In genomic region chr16:47460755-47461597, GRCh38 we compare ENCODE assay signal across 8 cellular contexts. TPM values are rescaled to one million over a fixed set of nuclear protein-coding genes. Genes with fewer than 3 reads are reported as not detected.
A peak's percentile ranks its signal among the peaks of the same experiment; 100 is the strongest.
DNase-seq lines count a peak whose midpoint lies in the region; ATAC-seq, FAIRE-seq and TF ChIP-seq lines count a peak whose summit lies in the region.

Gene ITFG1, minus strand, starts transcription at chr16:47461063. Its CDS starts 18 bp downstream, at chr16:47461045.
Gene PHKB, plus strand, starts transcription at chr16:47461331. Its CDS starts 20 bp downstream, at chr16:47461351.

- H3K27me3 Mint-ChIP-seq in T-helper 2 cell treated with Interferon-gamma antibody and Interleukin-4, amounts not matched to agents 5 μg/mL and 100 μg/mL, for 36 hours (ENCODE audit: low read depth) = no peaks in the 10 kb centered on the region

- H3K36me3 Mint-ChIP-seq in T-helper 2 cell treated with Interferon-gamma antibody and Interleukin-4, amounts not matched to agents 5 μg/mL and 100 μg/mL, for 36 hours (ENCODE audit: low read depth) = peaks cover 26% of the 10 kb centered on the region

- under 1% methylated on average over 82 of the region's 82 CpGs for WGBS in right cardiac atrium

- H3K36me3 ChIP-seq in ascending aorta = peaks cover 0 to 10% of the 10 kb centered on the region in 2 donors

- TF ChIP-seq CTCF in ascending aorta (IDR thresholded peaks at IDR 0.05) = peak in 1 of 3 experiments; percentile 16

- FAIRE-seq in urothelium cell line (lab: Jason Lieb, UNC) = no peak

- peaks cover 8 to 17% of the 10 kb centered on the region in 2 donors for H3K4me1 ChIP-seq in ascending aorta
- H3K4me1 ChIP-seq in right cardiac atrium (ENCODE audit: control insufficient read depth, insufficient read depth, low read length) = peaks cover 5% of the 10 kb centered on the region

- H3K27ac Mint-ChIP-seq in T-helper 2 cell treated with Interferon-gamma antibody and Interleukin-4, amounts not matched to agents 5 μg/mL and 100 μg/mL, for 36 hours = peak within 1 kb of the TSS; percentile 99

- intact Hi-C loops in ascending aorta (cut with DNase I) (loop anchor here (2.0 to 10.0 kb wide), 4 partner anchors 32 to 774 kb away; partner anchors contain the start of genes DNAJA2, ORC6 and VPS35), right cardiac atrium (cut with DNase I) (loop anchor here in 1 of 4 donors (5.0 kb wide), 1 partner anchor 36 kb away; no protein-coding TSS in a partner anchor)

- peak within 1 kb of the TSS; percentile 99 to 100 for H3K27ac ChIP-seq in ascending aorta
- peak within 1 kb of the TSS; percentile 98 for H3K27ac ChIP-seq in right cardiac atrium (ENCODE audit: low read length)

- ATAC-seq in GM18499 (IDR thresholded peaks at IDR 0.05; ENCODE audit: insufficient read depth, unreplicated experiment) = peak; percentile 57
- ATAC-seq in HG02852 (IDR thresholded peaks at IDR 0.05; ENCODE audit: unreplicated experiment) = peak; percentile 76
- peak; percentile 97 to 98 for ATAC-seq in right cardiac atrium

- peak; percentile 68 for DNase-seq in NCI-H146 treated with DMSO at 0.1 percent for 48 hours (lab: John Stamatoyannopoulos, UW; ENCODE audit: unreplicated experiment)
- peak; percentile 97 for DNase-seq in T-helper 2 cell treated with Interferon-gamma antibody and Interleukin-4, amounts not matched to agents 5 μg/mL and 100 μg/mL, for 36 hours (ENCODE audit: low spot score)
- peak; percentile 69 to 95 for DNase-seq in ascending aorta (ENCODE audit: low spot score in 2 of 2)
- peak; percentile 94 to 98 (median 97) for DNase-seq in right cardiac atrium
- peak; percentile 62 for DNase-seq in pulmonary artery endothelial cell (ENCODE audit: low read depth, low spot score)
- DNase-seq in urothelium cell line (ENCODE audit: low spot score) = peak; percentile 90

- H3K4me3 ChIP-seq in ascending aorta = peak within 1 kb of the TSS; percentile 91 to 95
- H3K4me3 ChIP-seq in right cardiac atrium (ENCODE audit: low read length) = peak within 1 kb of the TSS; percentile 95

- no peaks in the 10 kb centered on the region for H3K9me3 ChIP-seq in ascending aorta
- no peaks in the 10 kb centered on the region for H3K9me3 ChIP-seq in right cardiac atrium (ENCODE audit: control insufficient read depth, low read length)

- H3K27me3 ChIP-seq in ascending aorta (no peaks in the 10 kb centered on the region), right cardiac atrium (ENCODE audit: control insufficient read depth, insufficient read depth) (no peaks in the 10 kb centered on the region)

- H3K4me1 Mint-ChIP-seq in T-helper 2 cell treated with Interferon-gamma antibody and Interleukin-4, amounts not matched to agents 5 μg/mL and 100 μg/mL, for 36 hours (ENCODE audit: low read depth) = peaks cover 39% of the 10 kb centered on the region

- no peaks in the 10 kb centered on the region for H3K9me3 Mint-ChIP-seq in T-helper 2 cell treated with Interferon-gamma antibody and Interleukin-4, amounts not matched to agents 5 μg/mL and 100 μg/mL, for 36 hours

- H3K4me3 Mint-ChIP-seq in T-helper 2 cell treated with Interferon-gamma antibody and Interleukin-4, amounts not matched to agents 5 μg/mL and 100 μg/mL, for 36 hours = peak within 1 kb of the TSS; percentile 92

RNA-seq across cellular contexts. Expression of gene ITFG1, which starts in this region (rescaled TPM):
- total RNA-seq in ascending aorta = 56.7 TPM
- 10 to 100 TPM; 61.6 to 72.6 (median 64.5) TPM for total RNA-seq in right cardiac atrium
- 51.7 TPM for polyA plus RNA-seq in right cardiac atrium
- total RNA-seq in pulmonary artery endothelial cell = 42.3 and 42.5 TPM in 2 replicates

RNA-seq across cellular contexts. Expression of gene PHKB, which starts in this region (rescaled TPM):
- total RNA-seq in ascending aorta (14.6 TPM), right cardiac atrium (10 to 100 TPM; 62.2 to 68.0 (median 63.5) TPM), pulmonary artery endothelial cell (48.3 and 62.4 TPM in 2 replicates)
- polyA plus RNA-seq in right cardiac atrium = 20.2 TPM

Comparison
In these comparisons a context has a peak if more than half of its experiments do, and no peak if none do; other contexts are left out.
1. Peak in every context shown above with its lines: DNase-seq, ATAC-seq, H3K4me3 ChIP-seq and H3K27ac ChIP-seq.